ENCODE assay signal across 16 cellular contexts in the genomic region with DNA sequence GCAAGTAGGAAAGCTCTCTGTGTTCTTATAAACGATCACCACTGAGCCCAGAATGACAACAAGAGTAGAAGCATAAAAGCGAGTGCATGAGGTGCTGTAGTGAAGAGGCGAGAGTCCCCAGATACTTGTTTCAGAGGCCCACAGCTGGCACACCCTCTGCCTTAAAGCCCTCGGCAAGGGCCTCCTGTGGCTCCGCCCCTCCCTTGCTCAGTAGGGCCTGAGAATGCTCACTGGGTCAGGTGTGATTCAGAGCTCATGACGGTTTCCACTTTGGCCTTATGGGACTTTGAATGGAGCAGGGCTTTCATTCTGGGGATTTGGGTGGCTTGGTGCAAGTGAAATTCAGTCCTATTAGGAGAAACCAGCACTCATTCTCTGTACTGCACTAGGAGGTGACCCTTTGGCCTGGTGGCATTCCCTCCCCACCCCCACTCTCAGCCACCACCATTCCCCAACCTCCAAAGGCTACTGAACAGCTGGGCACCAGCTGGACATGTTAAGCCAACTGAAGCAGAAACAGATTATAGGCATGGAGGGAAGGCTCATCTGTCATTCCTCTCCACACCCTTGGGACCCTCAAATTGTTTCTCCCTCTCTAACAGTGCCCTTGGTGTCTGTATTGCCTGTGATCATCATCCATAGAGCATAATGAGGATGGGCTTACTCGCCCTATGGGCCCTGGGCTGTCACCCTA.
A peak's percentile ranks its signal among the peaks of the same experiment; 100 is the strongest.
DNase-seq lines count a peak whose midpoint lies in the region; ATAC-seq and TF ChIP-seq lines count a peak whose summit lies in the region.
"Had no signal": no experiment of that assay in that cellular context is flagged by ENCODE, and none has a peak within 500 bp of the region (broad histone marks: within the 10 kb centered on the region; RNA-seq: fewer than 3 reads in every experiment).

No MANE protein-coding gene starts in this region.

- peaks cover 0 to 81% (median 0%) of the 10 kb centered on the region in 11 experiments; a peak in 5 of 22 replicates for H3K36me3 ChIP-seq in BLaER1 treated with 17β-estradiol and CSF1 and Interleukin-3, amounts not matched to agents 10 nM and 100 nM
- H3K36me3 ChIP-seq in A673 (ENCODE audit: insufficient read depth, low read length, poor library complexity, severe bottlenecking), result no peaks in the 10 kb centered on the region

- TF ChIP-seq CTCF in A673 (conservative IDR thresholded peaks at IDR 0.05; ENCODE audit: low read depth, low read length), result no peak

- DNase-seq in RPMI8226 (peak; percentile 82), myocyte (ENCODE audit: low read depth) (peak; percentile 23), A673 (ENCODE audit: low spot score) (no peak), AML-193 (lab: John Stamatoyannopoulos, UW) (no peak)
- DNase-seq: activated CD4-positive, alpha-beta memory T cell treated with anti-CD3 and anti-CD28 coated beads, Interleukin-2, amount 10 ng/mL, durations not matched to agents 7 days and 5 days; activated naive CD4-positive, alpha-beta T cell; amniotic stem cell; CD8-positive, alpha-beta T cell; hippocampal formation; right cardiac atrium; substantia nigra; T-helper 17 cell had no signal

- ATAC-seq in GM18867 (IDR thresholded peaks at IDR 0.05; ENCODE audit: unreplicated experiment) (peak; percentile 78), GM18907 (IDR thresholded peaks at IDR 0.05; ENCODE audit: unreplicated experiment) (no peak)
- ATAC-seq: CD8-positive, alpha-beta T cell; Panc1; T-helper 17 cell had no signal

- no peak overlapping the region for H3K9ac ChIP-seq in BLaER1 treated with 17β-estradiol and CSF1 and Interleukin-3, amounts not matched to agents 10 nM and 100 nM

- no peak overlapping the region for H3K4me3 ChIP-seq in BLaER1 treated with 17β-estradiol and CSF1 and Interleukin-3, amounts not matched to agents 10 nM and 100 nM
- H3K4me3 ChIP-seq in A673 (ENCODE audit: low read depth, low read length, poor library complexity, severe bottlenecking), result no peak overlapping the region

- BruUV-seq in A673 (replicated peaks; lab: Mats Ljungman, UMichigan), result no TSS peak

- intact Hi-C loops in A673 (cut with micrococcal nuclease; ENCODE audit: unreplicated experiment), result no loop called here

- H3K4me1 ChIP-seq in BLaER1 treated with 17β-estradiol and CSF1 and Interleukin-3, amounts not matched to agents 10 nM and 100 nM, result peaks cover 0 to 28% (median 22%) of the 10 kb centered on the region in 10 experiments; a peak in 14 of 20 replicates
- no peaks in the 10 kb centered on the region for H3K4me1 ChIP-seq in A673 (ENCODE audit: insufficient read depth, low read length, poor library complexity, severe bottlenecking)

- POLR2A ChIA-PET in A673 (lab: Charles Lee; ENCODE audit: low non-redundant PET), result no interaction called here

- CTCF ChIA-PET in A673 (lab: Charles Lee), result no interaction called here

- H3K27me3 ChIP-seq in BLaER1 treated with 17β-estradiol and CSF1 and Interleukin-3, amounts not matched to agents 10 nM and 100 nM, result no peaks in the 10 kb centered on the region
- H3K27me3 ChIP-seq in A673 (replicated peaks; ENCODE audit: insufficient read depth, low read depth, low read length, poor library complexity), result no peaks in the 10 kb centered on the region

- no peak overlapping the region for H3K27ac ChIP-seq in BLaER1 treated with 17β-estradiol and CSF1 and Interleukin-3, amounts not matched to agents 10 nM and 100 nM
- H3K27ac ChIP-seq in A673 (ENCODE audit: low read depth, low read length, poor library complexity, severe bottlenecking), result no peak overlapping the region

- H3K4me2 ChIP-seq in BLaER1 treated with 17β-estradiol and CSF1 and Interleukin-3, amounts not matched to agents 10 nM and 100 nM, result peak overlapping the region in 9 of 11 experiments; percentile 1 to 65 (median 39); a peak in 15 of 22 replicates

- no peaks in the 10 kb centered on the region for H4K20me1 ChIP-seq in BLaER1 treated with 17β-estradiol and CSF1 and Interleukin-3, amounts not matched to agents 10 nM and 100 nM

- H3K9me3 ChIP-seq in BLaER1 treated with 17β-estradiol and CSF1 and Interleukin-3, amounts not matched to agents 10 nM and 100 nM (replicated peaks in 1 of 11), result peaks cover 0 to 6% (median 0%) of the 10 kb centered on the region in 11 experiments; a peak in 1 of 22 replicates
- H3K9me3 ChIP-seq in A673 (ENCODE audit: low read depth, low read length, poor library complexity, severe bottlenecking), result no peaks in the 10 kb centered on the region

Comparison
In these comparisons a context has a peak if more than half of its experiments do, and no peak if none do; other contexts are left out.
1. DNase-seq: peak in RPMI8226 (single experiment) and myocyte (single experiment); none in A673 (single experiment) and AML-193 (0 of 2).